27 cellular contexts compared by ENCODE assay signal in genomic region chr5:198941-199820, GRCh38. TPM values are rescaled to one million over a fixed set of nuclear protein-coding genes. Genes with fewer than 3 reads are reported as not detected.
"Had no signal": no experiment of that assay in that cellular context is flagged by ENCODE, and none has a peak within 500 bp of the region (broad histone marks: within the 10 kb centered on the region; RNA-seq: fewer than 3 reads in every experiment).

No MANE protein-coding gene starts in this region.

- ATAC-seq: activated T-cell treated with anti-CD3 and anti-CD28 coated beads, Interleukin-2, amount 50 U/mL, for 72 hours; sciatic nerve; T-helper 17 cell had no signal

- FAIRE-seq: colon, small intestine had no signal

- H3K4me1 ChIP-seq: testis had no signal

- H3K9me3 ChIP-seq: esophagus muscularis mucosa, gastrocnemius medialis, testis had no signal

- H3K4me3 ChIP-seq: esophagus muscularis mucosa, gastrocnemius medialis, testis had no signal

- H3K27ac ChIP-seq: brain microvascular endothelial cell, esophagus muscularis mucosa, testis had no signal

- DNase-seq: activated CD4-positive, alpha-beta memory T cell treated with anti-CD3 and anti-CD28 coated beads, Interleukin-2, amount 10 ng/mL, durations not matched to agents 7 days and 5 days; activated CD4-positive, alpha-beta T cell treated with anti-CD3 and anti-CD28 coated beads for 48 hours; activated gamma-delta T cell treated with Interleukin-2 at 50 U/mL for 16 hours; activated T-cell treated with anti-CD3 and anti-CD28 coated beads, Interleukin-2, amount 50 U/mL, for 72 hours; anterior cingulate cortex; brain microvascular endothelial cell; central memory CD4-positive, alpha-beta T cell; effector memory CD4-positive, alpha-beta T cell; gastrocnemius medialis; islet precursor cell; left cardiac atrium; mesendoderm; naive B cell; occipital lobe; small intestine; stimulated activated CD4-positive, alpha-beta T cell treated with anti-CD3 and anti-CD28 coated beads, Interleukin-15, amount 100 ng/mL, for 24 hours; stimulated activated naive CD4-positive, alpha-beta T cell; SW 1271; T-helper 17 cell; testis had no signal

- H3K27me3 ChIP-seq: brain microvascular endothelial cell, esophagus muscularis mucosa, gastrocnemius medialis, testis had no signal

RNA-seq across cellular contexts. Expression of gene LRRC14B, which starts 7.9 kb away (rescaled TPM):
- total RNA-seq: activated CD4-positive, alpha-beta memory T cell treated with anti-CD3 and anti-CD28 coated beads, Interleukin-2, amount 10 ng/mL, durations not matched to agents 7 days and 5 days; activated T-cell treated with anti-CD3 and anti-CD28 coated beads, Interleukin-2, amount 50 U/mL, for 72 hours; dermis microvascular lymphatic vessel endothelial cell; esophagus muscularis mucosa; lower leg skin; mucosa of gallbladder; occipital lobe; sciatic nerve; T-helper 17 cell had no signal
- polyA plus RNA-seq: neural cell had no signal
